In the genomic region with DNA sequence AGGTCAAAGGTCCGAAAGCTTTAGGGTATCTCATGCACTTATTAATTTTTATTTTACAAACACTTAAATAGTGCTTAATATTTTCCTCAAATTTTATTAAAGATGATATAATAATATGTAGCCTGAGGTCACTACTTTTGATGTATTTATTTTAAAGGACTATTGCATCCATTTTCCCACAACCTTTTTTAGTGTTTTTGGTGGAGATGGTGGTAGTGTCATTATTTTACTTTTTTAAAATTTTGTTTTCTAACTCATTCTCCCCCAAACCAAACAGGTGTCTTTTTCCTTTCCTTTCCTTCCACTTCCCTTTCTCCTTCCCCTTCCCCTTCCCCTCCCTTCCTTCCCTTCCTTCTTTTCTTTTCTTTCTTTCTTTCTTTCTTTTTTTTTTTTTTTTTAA, we compare ENCODE assay signal across 31 cellular contexts.
DNase-seq lines count a peak whose midpoint lies in the region; ATAC-seq, FAIRE-seq and TF ChIP-seq lines count a peak whose summit lies in the region.
"Had no signal": no experiment of that assay in that cellular context is flagged by ENCODE, and none has a peak within 500 bp of the region (broad histone marks: within the 10 kb centered on the region; RNA-seq: fewer than 3 reads in every experiment).

No MANE protein-coding gene starts in this region.

- BruUV-seq in HepG2 (replicated peaks; lab: Mats Ljungman, UMichigan): no TSS peak
- no TSS peak for BruUV-seq in K562 (replicated peaks; lab: Mats Ljungman, UMichigan)

- no peak for TF ChIP-seq RAD21 in HepG2 (CRISPR knock-in tag; IDR thresholded peaks at IDR 0.05)
- no peak for TF ChIP-seq RAD21 in K562 (CRISPR knock-in tag; conservative IDR thresholded peaks at IDR 0.05 in 1 of 2, IDR thresholded peaks at IDR 0.05 in 1 of 2)

- DNase-seq in HepG2 (ENCODE audit: low spot score) (no peak), right lobe of liver (no peak), K562 (ENCODE audit: extremely low read depth in 1 of 4, low spot score in 3 of 4) (no peak)
- DNase-seq in activated CD4-positive, alpha-beta T cell treated with anti-CD3 and anti-CD28 coated beads, Interleukin-2, amount 50 U/mL, for 1 hour: no peak
- DNase-seq: 8988T; ACHN; AML-193; BE2C; C1 segment of cervical spinal cord; Caco-2; Calu3; CD4-positive, alpha-beta memory T cell; CD4-positive, alpha-beta T cell; CD4-positive, CD25-positive, alpha-beta regulatory T cell; CD8-positive, alpha-beta memory T cell; CD8-positive, alpha-beta T cell; COR-L47; DMS 273 treated with DMSO at 0.1 percent for 48 hours; DMS153; DMS53; DMS79; DMS79 treated with DMSO at 0.1 percent for 48 hours; DND-41; EL had no signal

- CTCF ChIA-PET in HepG2 (lab: Yijun Ruan, JAX; ENCODE audit: low intra/inter-chr PET ratio, low total read pairs) (no interaction called here), K562 (lab: Yijun Ruan, JAX; ENCODE audit: low intra/inter-chr PET ratio) (no interaction called here)

- H3K27ac ChIP-seq in HepG2 (ENCODE audit: extremely low read length, insufficient read depth, low read length) (no peak overlapping the region), right lobe of liver (no peak overlapping the region), K562 (ENCODE audit: extremely low read depth, low read depth, low read length) (no peak overlapping the region)
- H3K27ac ChIP-seq: 22Rv1; A549; BLaER1; BLaER1 treated with 17β-estradiol and CSF1 and Interleukin-3, amounts not matched to agents 10 nM and 100 nM; C4-2B had no signal

- H3K4me3 ChIP-seq in HepG2 (replicated peaks in 1 of 3; ENCODE audit: insufficient read depth in 1 of 3, low read depth in 2 of 3, low read length in 3 of 3) (no peak overlapping the region), right lobe of liver (no peak overlapping the region), K562 (no peak overlapping the region)
- H3K4me3 ChIP-seq: A549; BLaER1; BLaER1 treated with 17β-estradiol and CSF1 and Interleukin-3, amounts not matched to agents 10 nM and 100 nM had no signal

- H4K20me1 ChIP-seq in HepG2 (ENCODE audit: insufficient read depth, low read length) (no peaks in the 10 kb centered on the region), K562 (replicated peaks; ENCODE audit: control insufficient read depth, insufficient read depth, low read length) (no peaks in the 10 kb centered on the region)
- H4K20me1 ChIP-seq: BLaER1; BLaER1 treated with 17β-estradiol and CSF1 and Interleukin-3, amounts not matched to agents 10 nM and 100 nM had no signal

- H3K4me1 ChIP-seq in HepG2 (ENCODE audit: insufficient read depth, low read length) (no peaks in the 10 kb centered on the region), right lobe of liver (no peaks in the 10 kb centered on the region), K562 (replicated peaks in 1 of 2; ENCODE audit: control insufficient read depth in 2 of 2, insufficient read depth in 2 of 2, low read length in 2 of 2) (no peaks in the 10 kb centered on the region)
- H3K4me1 ChIP-seq: A549; BLaER1; BLaER1 treated with 17β-estradiol and CSF1 and Interleukin-3, amounts not matched to agents 10 nM and 100 nM; Caco-2 had no signal

- intact Hi-C loops in HepG2 (cut with micrococcal nuclease; ENCODE audit: unreplicated experiment) (no loop called here), right lobe of liver (cut with DNase I) (no loop called here), K562 (cut with micrococcal nuclease) (no loop called here)

- TF ChIP-seq POLR2A in HepG2 (IDR thresholded peaks at IDR 0.05; ENCODE audit: insufficient read depth in 1 of 2, low read depth in 2 of 2, low read length in 2 of 2) (no peak), right lobe of liver (IDR thresholded peaks at IDR 0.05) (no peak), K562 (conservative IDR thresholded peaks at IDR 0.05) (no peak)

- TF ChIP-seq CTCF in HepG2 (CRISPR knock-in tag; IDR thresholded peaks at IDR 0.05) (no peak), right lobe of liver (IDR thresholded peaks at IDR 0.05) (no peak), K562 (IDR thresholded peaks at IDR 0.05 in 2 of 3, conservative IDR thresholded peaks at IDR 0.05 in 1 of 3; ENCODE audit: insufficient read depth in 2 of 3, low read depth in 1 of 3, low read length in 3 of 3) (no peak)

- H3K9me3 ChIP-seq in HepG2 (ENCODE audit: low read length) (no peaks in the 10 kb centered on the region), right lobe of liver (no peaks in the 10 kb centered on the region), K562 (replicated peaks; ENCODE audit: control insufficient read depth, insufficient read depth, low read depth, low read length) (no peaks in the 10 kb centered on the region)
- H3K9me3 ChIP-seq: A549; BE2C; BLaER1; BLaER1 treated with 17β-estradiol and CSF1 and Interleukin-3, amounts not matched to agents 10 nM and 100 nM; Caco-2 had no signal

- FAIRE-seq in HepG2 (lab: Jason Lieb, UNC): no peak
- FAIRE-seq in K562 (lab: Jason Lieb, UNC): no peak
- FAIRE-seq: A204.1, A549, D721Med had no signal

- in situ Hi-C loops in HepG2 (cut with HindIII; ENCODE audit: extremely low pct_ligation_motif_present, low pct_unique_long_range_greater_than_20kb) (no loop called here), K562 (cut with MboI) (no loop called here)

- H3K36me3 ChIP-seq in HepG2 (replicated peaks in 1 of 2; ENCODE audit: control insufficient read depth in 1 of 2, insufficient read depth in 2 of 2, low read length in 2 of 2) (no peaks in the 10 kb centered on the region), right lobe of liver (no peaks in the 10 kb centered on the region), K562 (ENCODE audit: control insufficient read depth, insufficient read depth, low read length) (no peaks in the 10 kb centered on the region)
- H3K36me3 ChIP-seq: BE2C; BLaER1; BLaER1 treated with 17β-estradiol and CSF1 and Interleukin-3, amounts not matched to agents 10 nM and 100 nM had no signal

- no peaks in the 10 kb centered on the region for H3K27me3 ChIP-seq in HepG2 (ENCODE audit: control insufficient read depth in 1 of 2, insufficient read depth in 2 of 2, low read length in 2 of 2)
- no peaks in the 10 kb centered on the region for H3K27me3 ChIP-seq in right lobe of liver
- no peaks in the 10 kb centered on the region for H3K27me3 ChIP-seq in K562 (ENCODE audit: control insufficient read depth in 2 of 2, insufficient read depth in 2 of 2, low read length in 2 of 2)
- H3K27me3 ChIP-seq: BE2C; BLaER1; BLaER1 treated with 17β-estradiol and CSF1 and Interleukin-3, amounts not matched to agents 10 nM and 100 nM had no signal

- POLR2A ChIA-PET in HepG2 (lab: Yijun Ruan, JAX): no interaction called here
- POLR2A ChIA-PET in K562 (lab: Yijun Ruan, JAX): no interaction called here

- H3K9ac ChIP-seq in HepG2 (ENCODE audit: insufficient read depth, low read depth, low read length): no peak overlapping the region
- H3K9ac ChIP-seq in K562 (ENCODE audit: insufficient read depth in 1 of 2, low read depth in 2 of 2, low read length in 2 of 2): no peak overlapping the region
- H3K9ac ChIP-seq: BLaER1; BLaER1 treated with 17β-estradiol and CSF1 and Interleukin-3, amounts not matched to agents 10 nM and 100 nM had no signal

- H3K79me2 ChIP-seq in HepG2 (ENCODE audit: insufficient read depth, low read length) (no peaks in the 10 kb centered on the region), K562 (ENCODE audit: control insufficient read depth, insufficient read depth, low read length) (no peaks in the 10 kb centered on the region)

- ATAC-seq in HepG2: no peak
- ATAC-seq in right lobe of liver: no peak
- no peak for ATAC-seq in K562
- ATAC-seq: A549; CD8-positive, alpha-beta T cell had no signal

- WGBS in HepG2 (ENCODE audit: low lambda C conversion rate): 56% methylated on average over 1 of the region's 1 CpG
- 30% methylated on average over 1 of the region's 1 CpG for WGBS in right lobe of liver (ENCODE audit: insufficient coverage, low coverage, low lambda C conversion rate, missing lambda C conversion rate)
- WGBS in K562 (ENCODE audit: insufficient coverage, low coverage, missing lambda C conversion rate): 0% methylated on average over 1 of the region's 1 CpG

- H2AFZ ChIP-seq in HepG2 (ENCODE audit: low read length): no peak overlapping the region
- no peak overlapping the region for H2AFZ ChIP-seq in K562 (ENCODE audit: low read depth, low read length)

- H3K4me2 ChIP-seq in HepG2 (ENCODE audit: low read depth, low read length): no peak overlapping the region
- H3K4me2 ChIP-seq in K562 (ENCODE audit: insufficient read depth, low read length): no peak overlapping the region
- H3K4me2 ChIP-seq: A549; BLaER1; BLaER1 treated with 17β-estradiol and CSF1 and Interleukin-3, amounts not matched to agents 10 nM and 100 nM had no signal

- TF ChIP-seq EP300 in HepG2 (IDR thresholded peaks at IDR 0.05; ENCODE audit: low read depth in 2 of 2, low read length in 2 of 2) (no peak), HepG2 (CRISPR knock-in tag; IDR thresholded peaks at IDR 0.05; ENCODE audit: borderline replicate concordance) (no peak), K562 (IDR thresholded peaks at IDR 0.05; ENCODE audit: low read length) (no peak)

- H3K9me1 ChIP-seq in K562 (ENCODE audit: control insufficient read depth, insufficient read depth, low read length): no peaks in the 10 kb centered on the region

TF ChIP-seq in HepG2, 621 proteins besides CTCF, POLR2A, EP300 and RAD21 (continues in another document):
- TF ChIP-seq HNRNPK (IDR thresholded peaks at IDR 0.05; ENCODE audit: low read depth, low read length, poor library complexity, severe bottlenecking) (peak; percentile 62), HHEX (CRISPR knock-in tag; IDR thresholded peaks at IDR 0.05) (no peak), ZNF607 (CRISPR knock-in tag; IDR thresholded peaks at IDR 0.05; ENCODE audit: borderline replicate concordance) (no peak), ZNF670 (CRISPR knock-in tag; IDR thresholded peaks at IDR 0.05; ENCODE audit: borderline replicate concordance) (no peak)

TF ChIP-seq in K562, 482 proteins besides CTCF, POLR2A, EP300 and RAD21 (continues in another document):
- TF ChIP-seq, protein P1, sequence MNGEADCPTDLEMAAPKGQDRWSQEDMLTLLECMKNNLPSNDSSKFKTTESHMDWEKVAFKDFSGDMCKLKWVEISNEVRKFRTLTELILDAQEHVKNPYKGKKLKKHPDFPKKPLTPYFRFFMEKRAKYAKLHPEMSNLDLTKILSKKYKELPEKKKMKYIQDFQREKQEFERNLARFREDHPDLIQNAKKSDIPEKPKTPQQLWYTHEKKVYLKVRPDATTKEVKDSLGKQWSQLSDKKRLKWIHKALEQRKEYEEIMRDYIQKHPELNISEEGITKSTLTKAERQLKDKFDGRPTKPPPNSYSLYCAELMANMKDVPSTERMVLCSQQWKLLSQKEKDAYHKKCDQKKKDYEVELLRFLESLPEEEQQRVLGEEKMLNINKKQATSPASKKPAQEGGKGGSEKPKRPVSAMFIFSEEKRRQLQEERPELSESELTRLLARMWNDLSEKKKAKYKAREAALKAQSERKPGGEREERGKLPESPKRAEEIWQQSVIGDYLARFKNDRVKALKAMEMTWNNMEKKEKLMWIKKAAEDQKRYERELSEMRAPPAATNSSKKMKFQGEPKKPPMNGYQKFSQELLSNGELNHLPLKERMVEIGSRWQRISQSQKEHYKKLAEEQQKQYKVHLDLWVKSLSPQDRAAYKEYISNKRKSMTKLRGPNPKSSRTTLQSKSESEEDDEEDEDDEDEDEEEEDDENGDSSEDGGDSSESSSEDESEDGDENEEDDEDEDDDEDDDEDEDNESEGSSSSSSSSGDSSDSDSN (IDR thresholded peaks at IDR 0.05; ENCODE audit: borderline replicate concordance in 1 of 2, low read depth in 2 of 2, low read length in 2 of 2): no peak
- no peak for TF ChIP-seq SRSF9 (IDR thresholded peaks at IDR 0.05; ENCODE audit: borderline replicate concordance, low read depth, low read length)
